18 cellular contexts compared by ENCODE assay signal in the genomic region with DNA sequence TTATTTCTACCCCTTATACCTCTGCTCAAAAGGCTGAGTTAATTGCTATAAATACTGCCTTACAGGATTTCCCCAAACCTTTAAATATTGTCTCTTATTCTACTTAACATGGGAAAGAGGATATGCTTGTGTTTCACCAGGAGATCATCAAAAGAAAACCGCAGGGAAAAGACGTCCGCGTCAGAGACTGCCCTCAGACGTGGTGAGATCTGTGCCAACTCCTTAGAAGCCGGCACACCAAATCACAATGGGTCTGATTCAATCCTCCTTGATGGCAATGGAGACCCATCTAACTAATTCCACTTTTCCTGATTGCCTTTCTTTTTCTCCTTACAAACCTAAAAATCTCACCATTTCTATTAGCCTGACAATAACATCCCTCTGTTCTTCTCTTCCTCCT. TPM values are rescaled to one million over a fixed set of nuclear protein-coding genes. Genes with fewer than 3 reads are reported as not detected.
DNase-seq lines count a peak whose midpoint lies in the region; TF ChIP-seq lines count a peak whose summit lies in the region.
"Had no signal": no experiment of that assay in that cellular context is flagged by ENCODE, and none has a peak within 500 bp of the region (broad histone marks: within the 10 kb centered on the region; RNA-seq: fewer than 3 reads in every experiment).

No MANE protein-coding gene starts in this region.

- intact Hi-C loops in testis (cut with DNase I; ENCODE audit: low total_unique reads) = no loop called here
- intact Hi-C loops in Caco-2 (cut with micrococcal nuclease; ENCODE audit: unreplicated experiment) = no loop called here

- no peaks in the 10 kb centered on the region for H3K27me3 ChIP-seq in adipocyte (replicated peaks; ENCODE audit: control insufficient read depth, insufficient read depth, low read length)
- H3K27me3 ChIP-seq in testis = no peaks in the 10 kb centered on the region
- no peaks in the 10 kb centered on the region for H3K27me3 ChIP-seq in Caco-2 (replicated peaks; ENCODE audit: control insufficient read depth, insufficient read depth, low read length)

- peaks cover 53% of the 10 kb centered on the region for H3K36me3 Mint-ChIP-seq in neural crest cell (ENCODE audit: low read depth)
- H3K36me3 Mint-ChIP-seq in Caco-2 (ENCODE audit: insufficient read depth, unreplicated experiment) = peaks cover 15% of the 10 kb centered on the region

- peak overlapping the region; percentile 15 for H3K27ac Mint-ChIP-seq in neural crest cell (ENCODE audit: unreplicated experiment)
- no peak overlapping the region for H3K27ac Mint-ChIP-seq in Caco-2 (ENCODE audit: unreplicated experiment)
- H3K27ac Mint-ChIP-seq: CD4-positive, alpha-beta T cell; HFFc6 had no signal

- H3K9me3 ChIP-seq in adipocyte (ENCODE audit: control insufficient read depth, low read length) (no peaks in the 10 kb centered on the region), testis (no peaks in the 10 kb centered on the region), Caco-2 (peaks cover 11% of the 10 kb centered on the region)
- H3K9me3 ChIP-seq: A549 had no signal

- DNase-seq in M059J (ENCODE audit: low read depth) (peak; percentile 72), adipocyte (ENCODE audit: low read depth) (no peak), neural crest cell (ENCODE audit: low read depth, low spot score) (no peak), testis (no peak), NCI-H2227 treated with DMSO at 0.1 percent for 48 hours (lab: John Stamatoyannopoulos, UW) (no peak), NCI-H82 (lab: John Stamatoyannopoulos, UW) (no peak), Caco-2 (no peak)
- DNase-seq: CD4-positive, alpha-beta T cell; DMS79 treated with DMSO at 0.1 percent for 48 hours; HFFc6; KG1; NCI-H1417 treated with DMSO at 0.1 percent for 48 hours; NCI-H187 treated with DMSO at 0.1 percent for 48 hours; NCI-H446; NCI-H69; Right ventricle myocardium superior had no signal

- H3K9ac ChIP-seq in adipocyte (ENCODE audit: low read length) = peak overlapping the region; percentile 60

- H3K4me3 Mint-ChIP-seq in neural crest cell (no peak overlapping the region), Caco-2 (ENCODE audit: unreplicated experiment) (no peak overlapping the region)
- H3K4me3 Mint-ChIP-seq: CD4-positive, alpha-beta T cell; HFFc6 had no signal

- H3K36me3 ChIP-seq in adipocyte (ENCODE audit: control insufficient read depth, insufficient read depth, low read length, severe bottlenecking) (peaks cover 21% of the 10 kb centered on the region), testis (ENCODE audit: low read depth, missing control alignments) (no peaks in the 10 kb centered on the region), Caco-2 (ENCODE audit: control insufficient read depth, insufficient read depth, low read length) (peaks cover 2% of the 10 kb centered on the region; the same call in 1 of the 2 replicates)

- CTCF ChIA-PET in Caco-2 (lab: Charles Lee) = no interaction called here

- POLR2A ChIA-PET in Caco-2 (lab: Charles Lee) = no interaction called here

- H3K9me3 Mint-ChIP-seq in neural crest cell (peaks cover 3% of the 10 kb centered on the region), Caco-2 (ENCODE audit: unreplicated experiment) (peaks cover 28% of the 10 kb centered on the region)

- no peak overlapping the region for H3K4me3 ChIP-seq in adipocyte (ENCODE audit: low read length)
- H3K4me3 ChIP-seq in testis = no peak overlapping the region
- no peak overlapping the region for H3K4me3 ChIP-seq in Caco-2 (ENCODE audit: low read depth, low read length)
- H3K4me3 ChIP-seq: A549, SK-N-MC had no signal

- H3K27ac ChIP-seq in testis = peak overlapping the region; percentile 70 to 87
- H3K27ac ChIP-seq: A549, SK-N-MC had no signal

- H3K4me1 Mint-ChIP-seq in neural crest cell (peaks cover 24% of the 10 kb centered on the region), Caco-2 (ENCODE audit: low read depth, unreplicated experiment) (no peaks in the 10 kb centered on the region)

- H3K27me3 Mint-ChIP-seq in neural crest cell (ENCODE audit: low read depth) (no peaks in the 10 kb centered on the region), Caco-2 (ENCODE audit: insufficient read depth, unreplicated experiment) (no peaks in the 10 kb centered on the region)

- TF ChIP-seq POLR2A in testis (IDR thresholded peaks at IDR 0.05) = no peak

- peaks cover 33% of the 10 kb centered on the region for H3K4me1 ChIP-seq in adipocyte (ENCODE audit: control insufficient read depth, insufficient read depth, low read length)
- H3K4me1 ChIP-seq in testis = peaks cover 38% of the 10 kb centered on the region
- H3K4me1 ChIP-seq in Caco-2 = no peaks in the 10 kb centered on the region

- 65% methylated on average over 6 of the region's 6 CpGs for WGBS in testis, 2 donors

- no TSS peak for BruUV-seq in Caco-2 (replicated peaks; lab: Mats Ljungman, UMichigan)

- TF ChIP-seq CTCF in neural crest cell (conservative IDR thresholded peaks at IDR 0.05) (no peak), testis (IDR thresholded peaks at IDR 0.05) (no peak), Caco-2 (IDR thresholded peaks at IDR 0.05; ENCODE audit: insufficient read depth in 1 of 2, low read depth in 1 of 2, low read length in 1 of 2, severe bottlenecking in 1 of 2, unreplicated experiment in 1 of 2) (no peak)

RNA-seq across cellular contexts. Expression of a gene that starts 55.0 kb away (rescaled TPM):
- 8.5 and 15.7 TPM in 2 replicates for total RNA-seq in M059J (2014; rRNA removed; shearing (Covaris generic))
- total RNA-seq in neural crest cell (86.1 and 89.1 TPM in 2 replicates), testis (10 to 100 TPM; 18.3 to 29.4 TPM), Caco-2 (2022) (11.5 and 12.9 TPM in 2 replicates)
- 20.2 TPM for polyA plus RNA-seq in testis (ENCODE audit: insufficient read depth, low read depth, low replicate concordance)
